In genomic region chr15:74506515-74506840, GRCh38 we compare ENCODE assay signal across 26 cellular contexts.
"Had no signal": no experiment of that assay in that cellular context is flagged by ENCODE, and none has a peak within 500 bp of the region (broad histone marks: within the 10 kb centered on the region; RNA-seq: fewer than 3 reads in every experiment).

No MANE protein-coding gene starts in this region.

- H3K4me1 ChIP-seq: left ventricle myocardium inferior, pancreas, prostate gland, tibial nerve, vagina had no signal

- H3K4me3 ChIP-seq: hepatocyte, left ventricle myocardium inferior, lung, mucosa of descending colon, pancreas, prostate gland, skin epidermis, tibial nerve, vagina had no signal

- H3K36me3 Mint-ChIP-seq: natural killer cell treated with Interleukin-12 subunit alpha and Interleukin-12 subunit beta and Interleukin-15 and Interleukin-18, amount 100 ng/mL, for 72 hours had no signal

- H2AFZ ChIP-seq: hepatocyte had no signal

- H3K9me3 Mint-ChIP-seq: natural killer cell treated with Interleukin-12 subunit alpha and Interleukin-12 subunit beta and Interleukin-15 and Interleukin-18, amount 100 ng/mL, for 72 hours; stimulated activated effector memory CD8-positive, alpha-beta T cell treated with anti-CD3 and anti-CD28 coated beads, Interleukin-12 subunit alpha, Interleukin-12 subunit beta, amount 100 ng/mL, for 72 hours; stimulated activated naive CD8-positive, alpha-beta T cell treated with anti-CD3 and anti-CD28 coated beads, Interleukin-15, amount 100 ng/mL, for 72 hours; type B pancreatic cell had no signal

- H3K79me2 ChIP-seq: hepatocyte had no signal

- DNase-seq: islet precursor cell; left ventricle myocardium inferior; mesendoderm; midbrain; mucosa of descending colon; naive thymus-derived CD4-positive, alpha-beta T cell; pancreas; posterior cingulate gyrus; retina; right cardiac atrium; stimulated activated CD4-positive, alpha-beta T cell treated with anti-CD3 and anti-CD28 coated beads, Interleukin-12 subunit alpha, Interleukin-12 subunit beta, amount 100 ng/mL, for 4 hours; stimulated activated CD4-positive, alpha-beta T cell treated with anti-CD3 and anti-CD28 coated beads, Interleukin-15, amount 100 ng/mL, for 24 hours; stimulated activated CD4-positive, alpha-beta T cell treated with anti-CD3 and anti-CD28 coated beads, Interleukin-2, amount 100 ng/mL, for 24 hours; stimulated activated CD4-positive, alpha-beta T cell treated with anti-CD3 and anti-CD28 coated beads, Interleukin-4, amount 100 ng/mL, for 24 hours; stimulated activated naive CD4-positive, alpha-beta T cell; stimulated activated naive CD8-positive, alpha-beta T cell treated with anti-CD3 and anti-CD28 coated beads, Interleukin-15, amount 100 ng/mL, for 72 hours had no signal

- ATAC-seq: mucosa of descending colon; naive thymus-derived CD4-positive, alpha-beta T cell; natural killer cell treated with Interleukin-12 subunit alpha and Interleukin-12 subunit beta and Interleukin-15 and Interleukin-18, amount 100 ng/mL, for 72 hours; pancreas; right cardiac atrium; sciatic nerve; stimulated activated effector memory CD8-positive, alpha-beta T cell treated with anti-CD3 and anti-CD28 coated beads, Interleukin-12 subunit alpha, Interleukin-12 subunit beta, amount 100 ng/mL, for 72 hours; stimulated activated naive CD8-positive, alpha-beta T cell treated with anti-CD3 and anti-CD28 coated beads, Interleukin-15, amount 100 ng/mL, for 72 hours had no signal

- H3K4me2 ChIP-seq: hepatocyte had no signal

- H3K36me3 ChIP-seq: left ventricle myocardium inferior, pancreas, prostate gland, vagina had no signal

- H3K27ac ChIP-seq: hepatocyte, left ventricle myocardium inferior, pancreas, prostate gland, skin epidermis, tibial nerve, vagina had no signal

- H3K9me3 ChIP-seq: left ventricle myocardium inferior, mucosa of descending colon, pancreas, prostate gland, tibial nerve, vagina had no signal

- H3K27ac Mint-ChIP-seq: naive thymus-derived CD4-positive, alpha-beta T cell; natural killer cell treated with Interleukin-12 subunit alpha and Interleukin-12 subunit beta and Interleukin-15 and Interleukin-18, amount 100 ng/mL, for 72 hours; stimulated activated effector memory CD8-positive, alpha-beta T cell treated with anti-CD3 and anti-CD28 coated beads, Interleukin-12 subunit alpha, Interleukin-12 subunit beta, amount 100 ng/mL, for 72 hours; stimulated activated naive CD8-positive, alpha-beta T cell treated with anti-CD3 and anti-CD28 coated beads, Interleukin-15, amount 100 ng/mL, for 72 hours; type B pancreatic cell had no signal

- H3K27me3 ChIP-seq: hepatocyte, pancreas, tibial nerve, vagina had no signal

- H3K27me3 Mint-ChIP-seq: naive thymus-derived CD4-positive, alpha-beta T cell; natural killer cell treated with Interleukin-12 subunit alpha and Interleukin-12 subunit beta and Interleukin-15 and Interleukin-18, amount 100 ng/mL, for 72 hours; stimulated activated naive CD8-positive, alpha-beta T cell treated with anti-CD3 and anti-CD28 coated beads, Interleukin-15, amount 100 ng/mL, for 72 hours; type B pancreatic cell had no signal

- H3K4me3 Mint-ChIP-seq: naive thymus-derived CD4-positive, alpha-beta T cell; natural killer cell treated with Interleukin-12 subunit alpha and Interleukin-12 subunit beta and Interleukin-15 and Interleukin-18, amount 100 ng/mL, for 72 hours; stimulated activated effector memory CD8-positive, alpha-beta T cell treated with anti-CD3 and anti-CD28 coated beads, Interleukin-12 subunit alpha, Interleukin-12 subunit beta, amount 100 ng/mL, for 72 hours; stimulated activated naive CD8-positive, alpha-beta T cell treated with anti-CD3 and anti-CD28 coated beads, Interleukin-15, amount 100 ng/mL, for 72 hours; type B pancreatic cell had no signal
